ENCODE assay signal across 24 cellular contexts in genomic region chr3:67031986-67032385, GRCh38.
"Had no signal": no experiment of that assay in that cellular context is flagged by ENCODE, and none has a peak within 500 bp of the region (broad histone marks: within the 10 kb centered on the region; RNA-seq: fewer than 3 reads in every experiment).

No MANE protein-coding gene starts in this region.

- H3K27ac ChIP-seq: foreskin keratinocyte, lower lobe of right lung, testis, uterus, VCaP had no signal

- H3K27me3 ChIP-seq: testis, uterus had no signal

- DNase-seq: activated CD4-positive, alpha-beta T cell treated with anti-CD3 and anti-CD28 coated beads, Interleukin-2, amount 10 ng/mL, durations not matched to agents 7 days and 5 days; activated CD4-positive, CD25-positive, alpha-beta regulatory T cell treated with anti-CD3 and anti-CD28 coated beads, Interleukin-2, amount 50 U/mL, for 72 hours; activated CD8-positive, alpha-beta T cell treated with anti-CD3 and anti-CD28 coated beads for 36 hours; activated gamma-delta T cell treated with Interleukin-2 at 50 U/mL for 16 hours; anterior cingulate cortex; caudate nucleus; effector memory CD4-positive, alpha-beta T cell; foreskin keratinocyte; immature natural killer cell; lower lobe of right lung; mesendoderm; mucosa of descending colon; nephron progenitor cell; occipital lobe; stimulated activated CD4-positive, alpha-beta T cell treated with anti-CD3 and anti-CD28 coated beads, Interleukin-2, amount 100 ng/mL, for 48 hours; stimulated activated CD8-positive, alpha-beta memory T cell treated with anti-CD3 and anti-CD28 coated beads, Interleukin-4, amount 100 ng/mL, for 48 hours; stimulated activated naive CD4-positive, alpha-beta T cell; testis; trophoblast cell; uterus had no signal

- H3K36me3 ChIP-seq: lower lobe of right lung, uterus had no signal

- H3K4me2 ChIP-seq: smooth muscle cell had no signal

- H3K4me3 ChIP-seq: lower lobe of right lung, mucosa of descending colon, smooth muscle cell, testis, uterus had no signal

- ATAC-seq: activated CD8-positive, alpha-beta T cell treated with anti-CD3 and anti-CD28 coated beads for 36 hours; foreskin keratinocyte; left lobe of liver; lower lobe of right lung; mucosa of descending colon; sciatic nerve had no signal

- H3K4me1 ChIP-seq: foreskin keratinocyte, lower lobe of right lung, uterus had no signal

- H3K9me3 ChIP-seq: lower lobe of right lung, mucosa of descending colon, testis, uterus had no signal
